15 cellular contexts compared by ENCODE assay signal in genomic region chr17:3836551-3836950, GRCh38. TPM values are rescaled to one million over a fixed set of nuclear protein-coding genes. Genes with fewer than 3 reads are reported as not detected.
DNase-seq lines count a peak whose midpoint lies in the region; TF ChIP-seq lines count a peak whose summit lies in the region.
"Had no signal": no experiment of that assay in that cellular context is flagged by ENCODE, and none has a peak within 500 bp of the region (broad histone marks: within the 10 kb centered on the region; RNA-seq: fewer than 3 reads in every experiment).

No MANE protein-coding gene starts in this region.

- in situ Hi-C loops in transverse colon (cut with MboI; ENCODE audit: low pct_ligation_motif_present in 1 of 4, low pct_unique_long_range_greater_than_20kb in 1 of 4, low sequenced_read_pairs in 3 of 4), result loop anchor here in 2 of 4 donors (25.0 kb wide), 1 partner anchor 99 kb away; no protein-coding TSS in a partner anchor

- peak overlapping the region; percentile 59 for H3K27ac Mint-ChIP-seq in progenitor cell of endocrine pancreas
- H3K27ac Mint-ChIP-seq: CD4-positive, CD25-positive, alpha-beta regulatory T cell; CD8-positive, alpha-beta T cell; GM23338 had no signal

- H3K36me3 ChIP-seq in neutrophil, result peaks cover 29% of the 10 kb centered on the region
- peaks cover 15 to 28% (median 21%) of the 10 kb centered on the region in 3 donors for H3K36me3 ChIP-seq in skeletal muscle tissue (ENCODE audit: control insufficient read depth in 3 of 3, insufficient read depth in 3 of 3, low read length in 3 of 3)
- H3K36me3 ChIP-seq in transverse colon, result peaks cover 0 to 23% (median 9%) of the 10 kb centered on the region in 4 donors

- H3K9ac ChIP-seq in skeletal muscle tissue (ENCODE audit: low read depth in 1 of 3, low read length in 3 of 3), result no peak overlapping the region

- H3K9me3 ChIP-seq in neutrophil, result no peaks in the 10 kb centered on the region
- no peaks in the 10 kb centered on the region for H3K9me3 ChIP-seq in skeletal muscle tissue (ENCODE audit: control insufficient read depth in 3 of 3, low read length in 3 of 3)
- H3K9me3 ChIP-seq in transverse colon, result no peaks in the 10 kb centered on the region
- H3K9me3 ChIP-seq: Caco-2 had no signal

- H3K27ac ChIP-seq in HL-60 (replicated peaks) (peak overlapping the region; percentile 78), neutrophil (peak overlapping the region; percentile 66), skeletal muscle tissue (ENCODE audit: low read depth, low read length) (peak overlapping the region; percentile 83), transverse colon (no peak overlapping the region)

- TF ChIP-seq EP300 in transverse colon (IDR thresholded peaks at IDR 0.05; ENCODE audit: low read depth), result no peak

- no peaks in the 10 kb centered on the region for H3K9me3 Mint-ChIP-seq in progenitor cell of endocrine pancreas (ENCODE audit: low read depth)
- H3K9me3 Mint-ChIP-seq: CD4-positive, CD25-positive, alpha-beta regulatory T cell; CD8-positive, alpha-beta T cell; GM23338; H9 had no signal

- WGBS in transverse colon (ENCODE audit: low coverage in 1 of 2), 2 donors, result 97% methylated on average over 10 of the region's 10 CpGs; no CpG with 5 or more reads in 1 of the 2 donors

- intact Hi-C loops in transverse colon (cut with DNase I; ENCODE audit: low total_unique reads), result no loop called here

- H3K4me1 ChIP-seq in neutrophil (ENCODE audit: control insufficient read depth in 1 of 2, insufficient read depth in 1 of 2, low read depth in 1 of 2, low read length in 1 of 2) (peaks cover 46 to 47% of the 10 kb centered on the region in 2 experiments), skeletal muscle tissue (ENCODE audit: control insufficient read depth in 3 of 3, insufficient read depth in 3 of 3, low read length in 3 of 3) (peaks cover 16 to 24% (median 16%) of the 10 kb centered on the region in 3 donors), transverse colon (peaks cover 7 to 15% (median 12%) of the 10 kb centered on the region in 4 donors)

- H3K4me3 ChIP-seq in HL-60 (replicated peaks; ENCODE audit: insufficient read depth, low read length) (no peak overlapping the region), neutrophil (ENCODE audit: low read depth in 1 of 2, low read length in 1 of 2) (no peak overlapping the region), skeletal muscle tissue (ENCODE audit: low read length in 3 of 3) (no peak overlapping the region), transverse colon (no peak overlapping the region)
- H3K4me3 ChIP-seq: GM12878, GM23338 had no signal

- no peak overlapping the region for H3K4me3 Mint-ChIP-seq in progenitor cell of endocrine pancreas (ENCODE audit: low read depth)
- H3K4me3 Mint-ChIP-seq: CD4-positive, CD25-positive, alpha-beta regulatory T cell; CD8-positive, alpha-beta T cell; GM23338; H9 had no signal

- TF ChIP-seq POLR2A in transverse colon (IDR thresholded peaks at IDR 0.05), result no peak

- no peaks in the 10 kb centered on the region for H3K27me3 Mint-ChIP-seq in progenitor cell of endocrine pancreas
- H3K27me3 Mint-ChIP-seq: CD4-positive, CD25-positive, alpha-beta regulatory T cell had no signal

- peaks cover 3% of the 10 kb centered on the region for H3K4me1 Mint-ChIP-seq in progenitor cell of endocrine pancreas (ENCODE audit: low read depth)
- H3K4me1 Mint-ChIP-seq: GM23338, H9 had no signal

- no peak for DNase-seq in HL-60 (ENCODE audit: low read depth in 1 of 2, low spot score in 1 of 2)
- DNase-seq in progenitor cell of endocrine pancreas (ENCODE audit: low spot score, unreplicated experiment), result no peak
- no peak for DNase-seq in GM03348 (ENCODE audit: low spot score)
- no peak for DNase-seq in transverse colon
- DNase-seq: C1 segment of cervical spinal cord; Caco-2; CD4-positive, CD25-positive, alpha-beta regulatory T cell; CD8-positive, alpha-beta T cell; DMS153; DND-41; H9 had no signal

- peaks cover 29% of the 10 kb centered on the region for H3K36me3 Mint-ChIP-seq in progenitor cell of endocrine pancreas (ENCODE audit: insufficient read depth)

- H3K27me3 ChIP-seq in HL-60 (ENCODE audit: insufficient read depth, poor library complexity, severe bottlenecking) (no peaks in the 10 kb centered on the region), neutrophil (no peaks in the 10 kb centered on the region), skeletal muscle tissue (ENCODE audit: control insufficient read depth in 3 of 3, insufficient read depth in 3 of 3, low read length in 3 of 3) (no peaks in the 10 kb centered on the region), transverse colon (no peaks in the 10 kb centered on the region)

- TF ChIP-seq CTCF in HL-60 (IDR thresholded peaks at IDR 0.05; ENCODE audit: insufficient read depth, low read length), result no peak
- no peak for TF ChIP-seq CTCF in neutrophil (IDR thresholded peaks at IDR 0.05)
- no peak for TF ChIP-seq CTCF in progenitor cell of endocrine pancreas (IDR thresholded peaks at IDR 0.05; ENCODE audit: unreplicated experiment)
- no peak for TF ChIP-seq CTCF in transverse colon (IDR thresholded peaks at IDR 0.05)

RNA-seq across cellular contexts. Expression of gene NCBP3, which starts 9.5 kb away (rescaled TPM):
- total RNA-seq in progenitor cell of endocrine pancreas (90.4 and 90.9 TPM in 2 replicates), skeletal muscle tissue (17.2 TPM), transverse colon (10 to 100 TPM; 28.9 to 55.6 (median 45.8) TPM)

RNA-seq across cellular contexts. Expression of gene ITGAE, which starts 35.6 kb away (rescaled TPM):
- 28.0 and 29.0 TPM in 2 replicates for total RNA-seq in progenitor cell of endocrine pancreas
- total RNA-seq in skeletal muscle tissue, result 16.7 TPM
- total RNA-seq in transverse colon, result 10 to 100 TPM in 2 of 4 donors, 1 to 10 TPM in 2; 2.8 to 23.1 (median 14.5) TPM

RNA-seq across cellular contexts. Expression of gene CAMKK1, which starts 56.3 kb away (rescaled TPM):
- 3.3 and 3.6 TPM in 2 replicates for total RNA-seq in progenitor cell of endocrine pancreas
- total RNA-seq in skeletal muscle tissue, result 4.2 TPM
- total RNA-seq in transverse colon, result 10 to 100 TPM in 1 of 4 donors, 1 to 10 TPM in 3; 2.9 to 31.0 (median 5.0) TPM

Comparison
In these comparisons a context has a peak if more than half of its experiments do, and no peak if none do; other contexts are left out.
1. H3K27ac ChIP-seq: peak in HL-60 (single experiment), neutrophil (single experiment) and skeletal muscle tissue (single experiment); none in transverse colon (0 of 4).